Comparison of ENCODE assay signal across 11 cellular contexts in the genomic region with DNA sequence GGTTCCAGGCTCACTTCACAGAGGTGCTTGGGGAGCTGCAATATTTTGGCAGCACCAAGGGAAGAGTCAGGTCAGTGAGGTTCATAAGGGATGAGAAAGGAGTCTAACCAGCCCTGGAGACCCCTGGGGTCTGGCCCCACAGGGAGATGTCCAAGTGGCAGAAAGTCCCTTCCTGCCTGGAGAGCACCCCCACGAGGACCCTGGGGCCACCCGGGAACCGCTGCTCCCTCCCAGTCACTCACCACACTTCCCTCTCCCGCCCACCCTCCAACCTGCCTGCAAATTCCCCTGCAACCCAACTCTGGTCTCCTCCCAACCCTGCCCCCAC. TPM values are rescaled to one million over a fixed set of nuclear protein-coding genes. Genes with fewer than 3 reads are reported as not detected.
A peak's percentile ranks its signal among the peaks of the same experiment; 100 is the strongest.
DNase-seq lines count a peak whose midpoint lies in the region; ATAC-seq, FAIRE-seq and TF ChIP-seq lines count a peak whose summit lies in the region.
"Had no signal": no experiment of that assay in that cellular context is flagged by ENCODE, and none has a peak within 500 bp of the region (broad histone marks: within the 10 kb centered on the region; RNA-seq: fewer than 3 reads in every experiment).

No MANE protein-coding gene starts in this region.

- intact Hi-C loops in activated naive CD4-positive, alpha-beta T cell treated with anti-CD3 and anti-CD28 coated beads for 36 hours (cut with micrococcal nuclease), result loop anchor here (1.0 to 10.0 kb wide), 6 partner anchors 8 to 572 kb away; a partner anchor contains a TSS

- no peaks in the 10 kb centered on the region for H3K27me3 Mint-ChIP-seq in activated naive CD4-positive, alpha-beta T cell treated with anti-CD3 and anti-CD28 coated beads for 36 hours (ENCODE audit: low read depth)
- H3K27me3 Mint-ChIP-seq in activated CD4-positive, alpha-beta memory T cell treated with anti-CD3 and anti-CD28 coated beads, Interleukin-2, amount 10 ng/mL, durations not matched to agents 7 days and 5 days, result no peaks in the 10 kb centered on the region

- peak overlapping the region; percentile 82 for H3K4me2 ChIP-seq in keratinocyte (ENCODE audit: control insufficient read depth, extremely low read depth, insufficient read depth, low read depth, low read length)

- H3K36me3 ChIP-seq in keratinocyte (ENCODE audit: control insufficient read depth in 2 of 2, extremely low read depth in 1 of 2, insufficient read depth in 2 of 2, low read length in 2 of 2) (no peaks in the 10 kb centered on the region), thymus (ENCODE audit: control insufficient read depth, insufficient read depth) (no peaks in the 10 kb centered on the region)

- H3K27ac ChIP-seq in keratinocyte (ENCODE audit: control insufficient read depth, insufficient read depth, low read length) (no peak overlapping the region), thymus (ENCODE audit: low read depth) (peak overlapping the region; percentile 99)

- POLR2A ChIA-PET in activated CD4-positive, alpha-beta memory T cell treated with anti-CD3 and anti-CD28 coated beads, Interleukin-2, amount 10 ng/mL, durations not matched to agents 7 days and 5 days (lab: Charles Lee), result interaction anchor here (0.8 to 9.1 kb wide), 18 partner anchors 10 to 160 kb away, joined by 3 to 203 read pairs (median 4); a partner anchor contains a TSS

- no peak overlapping the region for H2AFZ ChIP-seq in keratinocyte (ENCODE audit: control insufficient read depth, low read length)

- H3K4me1 ChIP-seq in keratinocyte (ENCODE audit: control insufficient read depth, extremely low read depth, insufficient read depth, low read length) (peaks cover 59% of the 10 kb centered on the region), thymus (ENCODE audit: control insufficient read depth, insufficient read depth, low read length) (peaks cover 55% of the 10 kb centered on the region)

- no peak for FAIRE-seq in keratinocyte (lab: Jason Lieb, UNC)
- no peak for FAIRE-seq in HTR-8/SVneo (lab: Jason Lieb, UNC)

- no peak for ATAC-seq in GM18867 (IDR thresholded peaks at IDR 0.05; ENCODE audit: unreplicated experiment)

- no peaks in the 10 kb centered on the region for H4K20me1 ChIP-seq in keratinocyte (ENCODE audit: control insufficient read depth, extremely low read depth, insufficient read depth, low read length)

- H3K9me1 ChIP-seq in keratinocyte (ENCODE audit: control insufficient read depth, extremely low read depth, insufficient read depth, low read length), result no peaks in the 10 kb centered on the region

- H3K27ac Mint-ChIP-seq in activated naive CD4-positive, alpha-beta T cell treated with anti-CD3 and anti-CD28 coated beads for 36 hours, result peak overlapping the region; percentile 99
- peak overlapping the region; percentile 98 for H3K27ac Mint-ChIP-seq in activated CD4-positive, alpha-beta memory T cell treated with anti-CD3 and anti-CD28 coated beads, Interleukin-2, amount 10 ng/mL, durations not matched to agents 7 days and 5 days

- H3K9me3 ChIP-seq in keratinocyte (ENCODE audit: control insufficient read depth, low read depth, low read length), result no peaks in the 10 kb centered on the region
- H3K9me3 ChIP-seq in thymus (ENCODE audit: control insufficient read depth), result no peaks in the 10 kb centered on the region
- H3K9me3 ChIP-seq: mucosa of descending colon had no signal

- H3K9ac ChIP-seq in keratinocyte (ENCODE audit: control insufficient read depth, extremely low read depth, insufficient read depth, low read length), result no peak overlapping the region

- CTCF ChIA-PET in activated naive CD4-positive, alpha-beta T cell treated with anti-CD3 and anti-CD28 coated beads for 36 hours (lab: Charles Lee), result interaction anchor here (0.8 to 2.1 kb wide), 8 partner anchors 10 to 629 kb away, joined by 3 to 20 read pairs (median 5); a partner anchor contains a TSS
- CTCF ChIA-PET in activated CD4-positive, alpha-beta memory T cell treated with anti-CD3 and anti-CD28 coated beads, Interleukin-2, amount 10 ng/mL, durations not matched to agents 7 days and 5 days (lab: Charles Lee), result interaction anchor here (0.9 to 3.0 kb wide), 12 partner anchors 10 to 202 kb away, joined by 3 to 20 read pairs (median 6); a partner anchor contains a TSS

- under 1% methylated on average over 4 of the region's 4 CpGs for WGBS in thymus

- no peak for DNase-seq in activated naive CD4-positive, alpha-beta T cell treated with anti-CD3 and anti-CD28 coated beads for 36 hours
- DNase-seq in activated naive CD4-positive, alpha-beta T cell (lab: John Stamatoyannopoulos, UW), result no peak
- no peak for DNase-seq in activated CD4-positive, alpha-beta memory T cell treated with anti-CD3 and anti-CD28 coated beads, Interleukin-2, amount 10 ng/mL, durations not matched to agents 7 days and 5 days
- DNase-seq in keratinocyte (ENCODE audit: low read depth, low spot score) (no peak), HTR-8/SVneo (ENCODE audit: insufficient read length, low spot score) (no peak), NCI-H748 treated with DMSO at 0.1 percent for 48 hours (lab: John Stamatoyannopoulos, UW) (no peak)
- DNase-seq: foreskin melanocyte, NCI-H1417 treated with DMSO at 0.1 percent for 48 hours had no signal

- no peaks in the 10 kb centered on the region for H3K79me2 ChIP-seq in keratinocyte (ENCODE audit: control insufficient read depth, insufficient read depth, low read length)

- dilution Hi-C loops in keratinocyte (cut with MboI; ENCODE audit: extremely low pct_ligation_motif_present, low sequenced_read_pairs), result no loop called here

- no peak for TF ChIP-seq CTCF in keratinocyte (optimal IDR thresholded peaks at IDR 0.05 in 1 of 3, IDR thresholded peaks at IDR 0.05 in 1 of 3, conservative IDR thresholded peaks at IDR 0.05 in 1 of 3; ENCODE audit: extremely low read depth in 1 of 3, insufficient read depth in 2 of 3, low read length in 3 of 3)

- H3K4me3 Mint-ChIP-seq in activated naive CD4-positive, alpha-beta T cell treated with anti-CD3 and anti-CD28 coated beads for 36 hours, result peak overlapping the region; percentile 80
- H3K4me3 Mint-ChIP-seq in activated CD4-positive, alpha-beta memory T cell treated with anti-CD3 and anti-CD28 coated beads, Interleukin-2, amount 10 ng/mL, durations not matched to agents 7 days and 5 days, result peak overlapping the region; percentile 94

- H3K4me1 Mint-ChIP-seq in activated naive CD4-positive, alpha-beta T cell treated with anti-CD3 and anti-CD28 coated beads for 36 hours (ENCODE audit: low read depth), result peaks cover 81% of the 10 kb centered on the region
- H3K4me1 Mint-ChIP-seq in activated CD4-positive, alpha-beta memory T cell treated with anti-CD3 and anti-CD28 coated beads, Interleukin-2, amount 10 ng/mL, durations not matched to agents 7 days and 5 days, result peaks cover 82% of the 10 kb centered on the region

- H3K9me3 Mint-ChIP-seq in activated naive CD4-positive, alpha-beta T cell treated with anti-CD3 and anti-CD28 coated beads for 36 hours, result no peaks in the 10 kb centered on the region
- H3K9me3 Mint-ChIP-seq in activated CD4-positive, alpha-beta memory T cell treated with anti-CD3 and anti-CD28 coated beads, Interleukin-2, amount 10 ng/mL, durations not matched to agents 7 days and 5 days, result no peaks in the 10 kb centered on the region

- H3K4me3 ChIP-seq in keratinocyte (ENCODE audit: control insufficient read depth in 2 of 3, extremely low read depth in 1 of 3, insufficient read depth in 2 of 3, low read depth in 1 of 3, low read length in 3 of 3), result no peak overlapping the region
- peak overlapping the region; percentile 67 for H3K4me3 ChIP-seq in thymus (ENCODE audit: low read length)
- H3K4me3 ChIP-seq: mucosa of descending colon had no signal

- H3K36me3 Mint-ChIP-seq in activated naive CD4-positive, alpha-beta T cell treated with anti-CD3 and anti-CD28 coated beads for 36 hours (ENCODE audit: low read depth), result no peaks in the 10 kb centered on the region
- H3K36me3 Mint-ChIP-seq in activated CD4-positive, alpha-beta memory T cell treated with anti-CD3 and anti-CD28 coated beads, Interleukin-2, amount 10 ng/mL, durations not matched to agents 7 days and 5 days (ENCODE audit: low read depth), result peaks cover 27% of the 10 kb centered on the region

- peaks cover 16% of the 10 kb centered on the region for H3K27me3 ChIP-seq in keratinocyte (ENCODE audit: control insufficient read depth, extremely low read depth, insufficient read depth, low read length)
- no peaks in the 10 kb centered on the region for H3K27me3 ChIP-seq in thymus (ENCODE audit: control insufficient read depth, insufficient read depth)

RNA-seq across cellular contexts. Expression of a gene that starts 6.5 kb away (rescaled TPM):
- 100 to 1,000 TPM; 182 to 185 TPM for total RNA-seq in activated naive CD4-positive, alpha-beta T cell treated with anti-CD3 and anti-CD28 coated beads for 36 hours
- total RNA-seq in activated CD4-positive, alpha-beta memory T cell treated with anti-CD3 and anti-CD28 coated beads, Interleukin-2, amount 10 ng/mL, durations not matched to agents 7 days and 5 days, result 100 to 1,000 TPM; 631 to 642 TPM
- polyA plus RNA-seq in keratinocyte (0.55 to 0.86 TPM (median 0.72 TPM) in 3 replicates), thymus (104 TPM)
- polyA plus RNA-seq in keratinocyte (2011; ENCODE audit: low read depth), result not detected
- polyA plus RNA-seq in keratinocyte (2011; cell fraction: cytosol; rRNA removed), result 0.29 and 1.0 TPM in 2 replicates
- polyA plus RNA-seq in keratinocyte (2011; cell fraction: nucleus; rRNA removed), result 2.0 and 2.7 TPM in 2 replicates
- polyA plus RNA-seq in keratinocyte (2012; ENCODE audit: low replicate concordance), result 0.17 and 1.0 TPM in 2 replicates
- 0.40 to 3.1 TPM (median 1.4 TPM) in 3 replicates for polyA minus RNA-seq in keratinocyte
- 6.5 TPM for polyA minus RNA-seq in keratinocyte (2011; cell fraction: cytosol; rRNA and poly(A)+ RNA removed)
- polyA minus RNA-seq in keratinocyte (2011; cell fraction: nucleus; rRNA and poly(A)+ RNA removed), result 3.8 and 6.5 TPM in 2 replicates

RNA-seq across cellular contexts. Expression of a gene that starts 12.6 kb away (rescaled TPM):
- 10 to 100 TPM; 61.8 to 63.4 TPM for total RNA-seq in activated naive CD4-positive, alpha-beta T cell treated with anti-CD3 and anti-CD28 coated beads for 36 hours
- 10 to 100 TPM; 42.4 to 47.0 TPM for total RNA-seq in activated CD4-positive, alpha-beta memory T cell treated with anti-CD3 and anti-CD28 coated beads, Interleukin-2, amount 10 ng/mL, durations not matched to agents 7 days and 5 days
- polyA plus RNA-seq in keratinocyte (18.5 to 26.8 TPM (median 21.8 TPM) in 3 replicates), thymus (28.4 TPM)
- 10.9 TPM for polyA plus RNA-seq in keratinocyte (2011; ENCODE audit: low read depth)
- polyA plus RNA-seq in keratinocyte (2011; cell fraction: cytosol; rRNA removed), result 11.7 and 37.9 TPM in 2 replicates
- polyA plus RNA-seq in keratinocyte (2011; cell fraction: nucleus; rRNA removed), result 12.2 and 16.0 TPM in 2 replicates
- 19.1 and 41.5 TPM in 2 replicates for polyA plus RNA-seq in keratinocyte (2012; ENCODE audit: low replicate concordance)
- polyA minus RNA-seq in keratinocyte, result 5.5 to 8.2 TPM (median 6.2 TPM) in 3 replicates
- 43.4 TPM for polyA minus RNA-seq in keratinocyte (2011; cell fraction: cytosol; rRNA and poly(A)+ RNA removed)
- 9.0 and 9.2 TPM in 2 replicates for polyA minus RNA-seq in keratinocyte (2011; cell fraction: nucleus; rRNA and poly(A)+ RNA removed)

RNA-seq across cellular contexts. Expression of a gene that starts 53.7 kb away (rescaled TPM):
- 10 to 100 TPM; 37.6 to 38.5 TPM for total RNA-seq in activated naive CD4-positive, alpha-beta T cell treated with anti-CD3 and anti-CD28 coated beads for 36 hours
- total RNA-seq in activated CD4-positive, alpha-beta memory T cell treated with anti-CD3 and anti-CD28 coated beads, Interleukin-2, amount 10 ng/mL, durations not matched to agents 7 days and 5 days, result 10 to 100 TPM; 80.3 to 82.6 TPM
- 132 to 140 TPM (median 137 TPM) in 3 replicates for polyA plus RNA-seq in keratinocyte
- 97.7 TPM for polyA plus RNA-seq in keratinocyte (2011; ENCODE audit: low read depth)
- polyA plus RNA-seq in keratinocyte (2011; cell fraction: cytosol; rRNA removed), result 114 and 141 TPM in 2 replicates
- polyA plus RNA-seq in keratinocyte (2011; cell fraction: nucleus; rRNA removed), result 152 and 154 TPM in 2 replicates
- 111 and 120 TPM in 2 replicates for polyA plus RNA-seq in keratinocyte (2012; ENCODE audit: low replicate concordance)
- polyA minus RNA-seq in keratinocyte, result 69.3 to 118 TPM (median 90.8 TPM) in 3 replicates
- polyA minus RNA-seq in keratinocyte (2011; cell fraction: cytosol; rRNA and poly(A)+ RNA removed), result 232 TPM
- 92.1 and 106 TPM in 2 replicates for polyA minus RNA-seq in keratinocyte (2011; cell fraction: nucleus; rRNA and poly(A)+ RNA removed)
- polyA plus RNA-seq in thymus, result 138 TPM
